ENCODE assay signal across 1 cellular context in genomic region chr9:98415782-98416181, GRCh38.
TF ChIP-seq lines count a peak whose summit lies in the region.

No MANE protein-coding gene starts in this region.

TF ChIP-seq in WTC11, 78 proteins besides CTCF, POLR2A, EP300 and RAD21 (continued from another document):
- TF ChIP-seq FOXP4 (CRISPR knock-in tag; IDR thresholded peaks at IDR 0.05): no peak
- TF ChIP-seq, protein P1, sequence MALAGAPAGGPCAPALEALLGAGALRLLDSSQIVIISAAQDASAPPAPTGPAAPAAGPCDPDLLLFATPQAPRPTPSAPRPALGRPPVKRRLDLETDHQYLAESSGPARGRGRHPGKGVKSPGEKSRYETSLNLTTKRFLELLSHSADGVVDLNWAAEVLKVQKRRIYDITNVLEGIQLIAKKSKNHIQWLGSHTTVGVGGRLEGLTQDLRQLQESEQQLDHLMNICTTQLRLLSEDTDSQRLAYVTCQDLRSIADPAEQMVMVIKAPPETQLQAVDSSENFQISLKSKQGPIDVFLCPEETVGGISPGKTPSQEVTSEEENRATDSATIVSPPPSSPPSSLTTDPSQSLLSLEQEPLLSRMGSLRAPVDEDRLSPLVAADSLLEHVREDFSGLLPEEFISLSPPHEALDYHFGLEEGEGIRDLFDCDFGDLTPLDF (CRISPR knock-in tag; IDR thresholded peaks at IDR 0.05): no peak
